Comparison of ENCODE assay signal across 12 cellular contexts in genomic region chr1:91742848-91743292, GRCh38.
DNase-seq lines count a peak whose midpoint lies in the region; TF ChIP-seq lines count a peak whose summit lies in the region.
"Had no signal": no experiment of that assay in that cellular context is flagged by ENCODE, and none has a peak within 500 bp of the region (broad histone marks: within the 10 kb centered on the region; RNA-seq: fewer than 3 reads in every experiment).

No MANE protein-coding gene starts in this region.

- 48 to 60% methylated on average over 1 to 4 of the region's 4 CpGs for WGBS in transverse colon (ENCODE audit: low coverage in 1 of 2), 2 donors
- WGBS in smooth muscle cell (ENCODE audit: low lambda C conversion rate): 90% methylated on average over 4 of the region's 4 CpGs

- no peaks in the 10 kb centered on the region for H3K27me3 ChIP-seq in brain microvascular endothelial cell (replicated peaks)
- H3K27me3 ChIP-seq in transverse colon: no peaks in the 10 kb centered on the region
- H3K27me3 ChIP-seq in dorsolateral prefrontal cortex: no peaks in the 10 kb centered on the region
- no peaks in the 10 kb centered on the region for H3K27me3 ChIP-seq in smooth muscle cell (ENCODE audit: low read depth)

- peaks cover 91 to 92% of the 10 kb centered on the region in 2 donors for H3K4me1 Mint-ChIP-seq in immature natural killer cell
- H3K4me1 Mint-ChIP-seq: memory B cell had no signal

- H3K79me2 ChIP-seq in smooth muscle cell (ENCODE audit: low read depth): peaks cover 55% of the 10 kb centered on the region

- no peaks in the 10 kb centered on the region for H3K9me3 Mint-ChIP-seq in immature natural killer cell
- H3K9me3 Mint-ChIP-seq: memory B cell had no signal

- DNase-seq in NCI-H2107 treated with DMSO at 0.1 percent for 48 hours (lab: John Stamatoyannopoulos, UW; ENCODE audit: unreplicated experiment) (peak; percentile 50), NCI-H2107 (lab: John Stamatoyannopoulos, UW) (no peak), brain microvascular endothelial cell (peak; percentile 40), immature natural killer cell (no peak), transverse colon (peak; percentile 20), dorsolateral prefrontal cortex (no peak), retina (no peak), smooth muscle cell (lab: John Stamatoyannopoulos, UW; ENCODE audit: unreplicated experiment) (no peak)
- DNase-seq: activated effector memory CD4-positive, alpha-beta T cell treated with anti-CD3 and anti-CD28 coated beads, Interleukin-2, amount 50 U/mL, for 16 hours; stimulated activated CD4-positive, alpha-beta T cell treated with anti-CD3 and anti-CD28 coated beads, Interleukin-15, amount 100 ng/mL, for 24 hours had no signal

- no peaks in the 10 kb centered on the region for H4K20me1 ChIP-seq in smooth muscle cell (ENCODE audit: low read depth)

- H3K36me3 ChIP-seq in brain microvascular endothelial cell (replicated peaks): no peaks in the 10 kb centered on the region
- H3K36me3 ChIP-seq in transverse colon: no peaks in the 10 kb centered on the region
- no peaks in the 10 kb centered on the region for H3K36me3 ChIP-seq in smooth muscle cell (ENCODE audit: low read depth)

- peak overlapping the region in 5 of 6 donors; percentile 45 to 84 (median 81) for H3K27ac Mint-ChIP-seq in immature natural killer cell
- H3K27ac Mint-ChIP-seq: memory B cell had no signal

- intact Hi-C loops in transverse colon (cut with DNase I; ENCODE audit: low total_unique reads) (loop anchor here (10.0 kb wide), 1 partner anchor 92 kb away; no protein-coding TSS in a partner anchor), dorsolateral prefrontal cortex (cut with DNase I) (loop anchor here in 1 of 2 donors (5.0 kb wide), 1 partner anchor 39 kb away; no protein-coding TSS in a partner anchor)

- TF ChIP-seq EP300 in transverse colon (IDR thresholded peaks at IDR 0.05; ENCODE audit: low read depth): no peak

- no peak overlapping the region for H3K9ac ChIP-seq in smooth muscle cell (ENCODE audit: low read depth)

- H3K36me3 Mint-ChIP-seq in immature natural killer cell: peaks cover 55 to 76% (median 62%) of the 10 kb centered on the region in 3 donors
- H3K36me3 Mint-ChIP-seq: memory B cell had no signal

- TF ChIP-seq CTCF in brain microvascular endothelial cell (IDR thresholded peaks at IDR 0.05; ENCODE audit: low read depth, low read length, missing control alignments) (no peak), transverse colon (IDR thresholded peaks at IDR 0.05) (no peak), dorsolateral prefrontal cortex (IDR thresholded peaks at IDR 0.05 in 54 of 56, conservative IDR thresholded peaks at IDR 0.05 in 2 of 56; ENCODE audit: low read depth in 1 of 56, partially characterized antibody in 56 of 56) (no peak), smooth muscle cell (IDR thresholded peaks at IDR 0.05; ENCODE audit: borderline replicate concordance, insufficient read depth, poor library complexity, severe bottlenecking) (no peak)

- peaks cover 6 to 19% (median 13%) of the 10 kb centered on the region in 4 donors for H3K4me1 ChIP-seq in transverse colon
- H3K4me1 ChIP-seq in smooth muscle cell (ENCODE audit: low read depth): no peaks in the 10 kb centered on the region

- TF ChIP-seq POLR2A in transverse colon (IDR thresholded peaks at IDR 0.05): no peak

- in situ Hi-C loops in brain microvascular endothelial cell (cut with HindIII; ENCODE audit: low pct_ligation_motif_present, low sequenced_read_pairs): no loop called here
- in situ Hi-C loops in transverse colon (cut with MboI; ENCODE audit: low pct_ligation_motif_present in 1 of 4, low pct_unique_long_range_greater_than_20kb in 1 of 4, low sequenced_read_pairs in 3 of 4): no loop called here

- H3K9me3 ChIP-seq in transverse colon: no peaks in the 10 kb centered on the region
- H3K9me3 ChIP-seq in smooth muscle cell (replicated peaks; ENCODE audit: low read depth): no peaks in the 10 kb centered on the region

- no peak overlapping the region for H3K4me3 ChIP-seq in brain microvascular endothelial cell (ENCODE audit: low read depth, low read length)
- H3K4me3 ChIP-seq in transverse colon: no peak overlapping the region
- no peak overlapping the region for H3K4me3 ChIP-seq in dorsolateral prefrontal cortex
- no peak overlapping the region for H3K4me3 ChIP-seq in smooth muscle cell
- H3K4me3 ChIP-seq: A549 had no signal

- no peak overlapping the region for H3K4me2 ChIP-seq in smooth muscle cell
- H3K4me2 ChIP-seq: A549 had no signal

- peak overlapping the region in 2 of 5 donors; percentile 15 to 29 for H3K4me3 Mint-ChIP-seq in immature natural killer cell
- H3K4me3 Mint-ChIP-seq: memory B cell had no signal

- no peak overlapping the region for H3K27ac ChIP-seq in brain microvascular endothelial cell
- peak overlapping the region; percentile 20 to 69 (median 56) for H3K27ac ChIP-seq in transverse colon
- H3K27ac ChIP-seq in dorsolateral prefrontal cortex: no peak overlapping the region
- H3K27ac ChIP-seq in smooth muscle cell (ENCODE audit: low read depth): no peak overlapping the region
- H3K27ac ChIP-seq: A549 had no signal

- H2AFZ ChIP-seq in smooth muscle cell (ENCODE audit: low read depth): no peak overlapping the region

- peaks cover 0 to 58% (median 47%) of the 10 kb centered on the region in 3 donors for H3K27me3 Mint-ChIP-seq in immature natural killer cell (ENCODE audit: low read depth in 3 of 3)

- H3F3A ChIP-seq in smooth muscle cell (ENCODE audit: low read depth): peaks cover 5% of the 10 kb centered on the region

Comparison
In these comparisons a context has a peak if more than half of its experiments do, and no peak if none do; other contexts are left out.
1. DNase-seq: peak in NCI-H2107 treated with DMSO at 0.1 percent for 48 hours (single experiment), brain microvascular endothelial cell (single experiment) and transverse colon (single experiment); none in NCI-H2107 (single experiment), immature natural killer cell (0 of 3), dorsolateral prefrontal cortex (0 of 10), retina (single experiment) and smooth muscle cell (single experiment).
2. H3K27ac ChIP-seq: peak in transverse colon (4 of 4); none in brain microvascular endothelial cell (single experiment), dorsolateral prefrontal cortex (0 of 59) and smooth muscle cell (single experiment).